ENCODE assay signal across 16 cellular contexts in genomic region chr18:50458796-50459195, GRCh38.
DNase-seq lines count a peak whose midpoint lies in the region; ATAC-seq, FAIRE-seq and TF ChIP-seq lines count a peak whose summit lies in the region.
"Had no signal": no experiment of that assay in that cellular context is flagged by ENCODE, and none has a peak within 500 bp of the region (broad histone marks: within the 10 kb centered on the region; RNA-seq: fewer than 3 reads in every experiment).

No MANE protein-coding gene starts in this region.

- peaks cover 12% of the 10 kb centered on the region; the same call in 1 of the 2 replicates for H3K36me3 Mint-ChIP-seq in WTC11
- H3K36me3 Mint-ChIP-seq: CD4-positive, CD25-positive, alpha-beta regulatory T cell; IgD-negative memory B cell had no signal

- no peaks in the 10 kb centered on the region for H3K36me3 ChIP-seq in HUES48 (ENCODE audit: control insufficient read depth, insufficient read depth, low read length)
- no peaks in the 10 kb centered on the region for H3K36me3 ChIP-seq in small intestine (ENCODE audit: control insufficient read depth in 2 of 2, insufficient read depth in 2 of 2, low read length in 2 of 2)
- H3K36me3 ChIP-seq: BLaER1 treated with 17β-estradiol and CSF1 and Interleukin-3, amounts not matched to agents 10 nM and 100 nM had no signal

- CTCF ChIA-PET in WTC11 (lab: Charles Lee) = interaction anchor here (1.3 kb wide), 1 partner anchor 203 kb away, joined by 3 read pairs; no protein-coding TSS in a partner anchor

- H3K9me3 ChIP-seq in HUES48 (ENCODE audit: control insufficient read depth, insufficient read depth, low read length) (no peaks in the 10 kb centered on the region), small intestine (ENCODE audit: control insufficient read depth, low read depth) (no peaks in the 10 kb centered on the region)
- H3K9me3 ChIP-seq: BLaER1 treated with 17β-estradiol and CSF1 and Interleukin-3, amounts not matched to agents 10 nM and 100 nM had no signal

- H3K27ac Mint-ChIP-seq in WTC11 = no peak overlapping the region; the same call in 1 of the 2 replicates
- H3K27ac Mint-ChIP-seq: CD4-positive, CD25-positive, alpha-beta regulatory T cell; IgD-negative memory B cell had no signal

- H3K4me3 Mint-ChIP-seq in WTC11 = no peak overlapping the region
- H3K4me3 Mint-ChIP-seq: CD4-positive, CD25-positive, alpha-beta regulatory T cell; IgD-negative memory B cell had no signal

- POLR2A ChIA-PET in WTC11 (lab: Charles Lee) = no interaction called here

- peaks cover 47% of the 10 kb centered on the region for H3K4me1 Mint-ChIP-seq in WTC11
- H3K4me1 Mint-ChIP-seq: CD4-positive, CD25-positive, alpha-beta regulatory T cell; IgD-negative memory B cell had no signal

- peak; percentile 71 for ATAC-seq in left lobe of liver
- no peak for ATAC-seq in GM18502 (IDR thresholded peaks at IDR 0.05; ENCODE audit: poor library complexity, unreplicated experiment)
- no peak for ATAC-seq in WTC11
- ATAC-seq: HCT116 had no signal

- H3K9ac ChIP-seq in HUES48 (ENCODE audit: low read depth, low read length) = no peak overlapping the region
- H3K9ac ChIP-seq: BLaER1 treated with 17β-estradiol and CSF1 and Interleukin-3, amounts not matched to agents 10 nM and 100 nM had no signal

- H3K4me1 ChIP-seq in HUES48 (ENCODE audit: control insufficient read depth, insufficient read depth, low read length) (peaks cover 12% of the 10 kb centered on the region), small intestine (ENCODE audit: control insufficient read depth in 2 of 2, insufficient read depth in 1 of 2, low read depth in 1 of 2, low read length in 1 of 2) (no peaks in the 10 kb centered on the region)

- FAIRE-seq in small intestine (lab: Jason Lieb, UNC) = no peak
- FAIRE-seq: H54 had no signal

- H3K27me3 ChIP-seq in HUES48 (ENCODE audit: control insufficient read depth, insufficient read depth, low read length) (no peaks in the 10 kb centered on the region), small intestine (ENCODE audit: control insufficient read depth in 2 of 2, insufficient read depth in 2 of 2, low read length in 2 of 2) (no peaks in the 10 kb centered on the region)
- H3K27me3 ChIP-seq: BLaER1 treated with 17β-estradiol and CSF1 and Interleukin-3, amounts not matched to agents 10 nM and 100 nM had no signal

- DNase-seq in caudate nucleus (lab: John Stamatoyannopoulos, UW) = no peak
- DNase-seq in left lobe of liver (ENCODE audit: low spot score) = no peak
- DNase-seq in small intestine = peak; percentile 24
- no peak for DNase-seq in T-helper 2 cell
- DNase-seq in WTC11 (ENCODE audit: low spot score) = no peak
- DNase-seq: ACHN; CD4-positive, CD25-positive, alpha-beta regulatory T cell; DMS53; GF-D8 had no signal

- 40 to 51% (median 44%) methylated on average over 2 of the region's 2 CpGs for WGBS in small intestine, 3 donors

- H3K27me3 Mint-ChIP-seq in WTC11 (ENCODE audit: low read depth) = no peaks in the 10 kb centered on the region; the same call in 1 of the 2 replicates

- peaks cover 27% of the 10 kb centered on the region for H3K9me3 Mint-ChIP-seq in WTC11

- peak overlapping the region; percentile 59 for H3K27ac ChIP-seq in HUES48 (ENCODE audit: low read depth, low read length)
- H3K27ac ChIP-seq in caudate nucleus (ENCODE audit: low read depth, low read length) = peak overlapping the region; percentile 26
- no peak overlapping the region for H3K27ac ChIP-seq in small intestine (ENCODE audit: low read depth in 1 of 2, low read length in 1 of 2)
- H3K27ac ChIP-seq: BLaER1 treated with 17β-estradiol and CSF1 and Interleukin-3, amounts not matched to agents 10 nM and 100 nM; HL-60 had no signal

- H3K4me3 ChIP-seq in HUES48 (ENCODE audit: low read depth, low read length) (no peak overlapping the region), small intestine (ENCODE audit: low read depth in 1 of 2, low read length in 2 of 2) (no peak overlapping the region)
- H3K4me3 ChIP-seq: BLaER1 treated with 17β-estradiol and CSF1 and Interleukin-3, amounts not matched to agents 10 nM and 100 nM had no signal

- TF ChIP-seq CTCF in WTC11 (IDR thresholded peaks at IDR 0.05) = no peak

TF ChIP-seq in WTC11, 78 proteins besides CTCF, POLR2A, EP300 and RAD21:
- no peak for TF ChIP-seq NFE2L1 (CRISPR knock-in tag; IDR thresholded peaks at IDR 0.05)
- TF ChIP-seq ZNF396 (CRISPR knock-in tag; IDR thresholded peaks at IDR 0.05; ENCODE audit: borderline replicate concordance) = no peak
- TF ChIP-seq ZNF263 (CRISPR knock-in tag; IDR thresholded peaks at IDR 0.05; ENCODE audit: low read depth) = no peak

Comparison
In these comparisons a context has a peak if more than half of its experiments do, and no peak if none do; other contexts are left out.
1. H3K27ac ChIP-seq: peak in HUES48 (single experiment) and caudate nucleus (single experiment); none in small intestine (0 of 2).